ENCODE assay signal across 15 cellular contexts in genomic region chr12:120890963-120891362, GRCh38.
"Had no signal": no experiment of that assay in that cellular context is flagged by ENCODE, and none has a peak within 500 bp of the region (broad histone marks: within the 10 kb centered on the region; RNA-seq: fewer than 3 reads in every experiment).

No MANE protein-coding gene starts in this region.

- H3K4me3 Mint-ChIP-seq: activated CD4-positive, alpha-beta memory T cell treated with anti-CD3 and anti-CD28 coated beads for 36 hours; activated CD8-positive, alpha-beta memory T cell treated with anti-CD3 and anti-CD28 coated beads, Interleukin-2, amount 10 ng/mL, durations not matched to agents 7 days and 5 days; activated naive CD4-positive, alpha-beta T cell treated with anti-CD3 and anti-CD28 coated beads, Interleukin-2, amount 10 ng/mL, durations not matched to agents 7 days and 5 days; endodermal cell; stimulated activated naive B cell treated with anti-CD40 and anti-IgM and Interleukin-4, amounts not matched to agents 10 μg/mL and 1 μg/mL and 100 μg/mL, for 72 hours; T-cell had no signal

- H3K4me3 ChIP-seq: dorsolateral prefrontal cortex, hepatocyte, tibial nerve had no signal

- H3K9me3 Mint-ChIP-seq: activated CD4-positive, alpha-beta memory T cell treated with anti-CD3 and anti-CD28 coated beads for 36 hours; activated naive CD4-positive, alpha-beta T cell treated with anti-CD3 and anti-CD28 coated beads, Interleukin-2, amount 10 ng/mL, durations not matched to agents 7 days and 5 days; activated T-helper 2 cell treated with anti-CD3 and anti-CD28 coated beads, Interferon-gamma antibody, Interleukin-2, Interleukin-4, amounts not matched to agents 10 μg/mL and 5 μg/mL and 100 μg/mL, durations not matched to agents 14 hours and 24 hours and 36 hours; endodermal cell; stimulated activated naive B cell treated with anti-CD40 and anti-IgM and Interleukin-4, amounts not matched to agents 10 μg/mL and 1 μg/mL and 100 μg/mL, for 72 hours; T-cell had no signal

- H3K9me3 ChIP-seq: tibial nerve had no signal

- H3K27ac ChIP-seq: hepatocyte had no signal

- DNase-seq: activated CD4-positive, alpha-beta memory T cell treated with anti-CD3 and anti-CD28 coated beads for 36 hours; activated CD4-positive, alpha-beta T cell treated with anti-CD3 and anti-CD28 coated beads for 1 hour; activated CD8-positive, alpha-beta memory T cell treated with anti-CD3 and anti-CD28 coated beads, Interleukin-2, amount 10 ng/mL, durations not matched to agents 7 days and 5 days; activated naive CD4-positive, alpha-beta T cell treated with anti-CD3 and anti-CD28 coated beads, Interleukin-2, amount 10 ng/mL, durations not matched to agents 7 days and 5 days; activated T-cell treated with anti-CD3 and anti-CD28 coated beads, Interleukin-2, amount 50 U/mL, for 1 hour; dorsolateral prefrontal cortex; endodermal cell; stimulated activated naive B cell treated with anti-CD40 and anti-IgM and Interleukin-4, amounts not matched to agents 10 μg/mL and 1 μg/mL and 100 μg/mL, for 72 hours; substantia nigra; T-cell; T1000 had no signal

- H3K27me3 Mint-ChIP-seq: activated CD4-positive, alpha-beta memory T cell treated with anti-CD3 and anti-CD28 coated beads for 36 hours; activated CD8-positive, alpha-beta memory T cell treated with anti-CD3 and anti-CD28 coated beads, Interleukin-2, amount 10 ng/mL, durations not matched to agents 7 days and 5 days; activated naive CD4-positive, alpha-beta T cell treated with anti-CD3 and anti-CD28 coated beads, Interleukin-2, amount 10 ng/mL, durations not matched to agents 7 days and 5 days; stimulated activated naive B cell treated with anti-CD40 and anti-IgM and Interleukin-4, amounts not matched to agents 10 μg/mL and 1 μg/mL and 100 μg/mL, for 72 hours; T-cell had no signal

- H3K27ac Mint-ChIP-seq: activated CD4-positive, alpha-beta memory T cell treated with anti-CD3 and anti-CD28 coated beads for 36 hours; activated CD8-positive, alpha-beta memory T cell treated with anti-CD3 and anti-CD28 coated beads, Interleukin-2, amount 10 ng/mL, durations not matched to agents 7 days and 5 days; activated naive CD4-positive, alpha-beta T cell treated with anti-CD3 and anti-CD28 coated beads, Interleukin-2, amount 10 ng/mL, durations not matched to agents 7 days and 5 days; activated T-helper 2 cell treated with anti-CD3 and anti-CD28 coated beads, Interferon-gamma antibody, Interleukin-2, Interleukin-4, amounts not matched to agents 10 μg/mL and 5 μg/mL and 100 μg/mL, durations not matched to agents 14 hours and 24 hours and 36 hours; endodermal cell; stimulated activated naive B cell treated with anti-CD40 and anti-IgM and Interleukin-4, amounts not matched to agents 10 μg/mL and 1 μg/mL and 100 μg/mL, for 72 hours; T-cell had no signal

- H3K4me2 ChIP-seq: hepatocyte had no signal

- ATAC-seq: activated CD8-positive, alpha-beta memory T cell treated with anti-CD3 and anti-CD28 coated beads, Interleukin-2, amount 10 ng/mL, durations not matched to agents 7 days and 5 days; stimulated activated naive B cell treated with anti-CD40 and anti-IgM and Interleukin-4, amounts not matched to agents 10 μg/mL and 1 μg/mL and 100 μg/mL, for 72 hours; T-cell had no signal

- H3K27me3 ChIP-seq: dorsolateral prefrontal cortex, hepatocyte, tibial nerve had no signal

- FAIRE-seq: keratinocyte had no signal

- H2AFZ ChIP-seq: hepatocyte had no signal
